Comparison of ENCODE assay signal across 15 cellular contexts in genomic region chr9:76510041-76510440, GRCh38.
"Had no signal": no experiment of that assay in that cellular context is flagged by ENCODE, and none has a peak within 500 bp of the region (broad histone marks: within the 10 kb centered on the region; RNA-seq: fewer than 3 reads in every experiment).

No MANE protein-coding gene starts in this region.

- H3K27ac ChIP-seq: dorsolateral prefrontal cortex, parathyroid adenoma, thyroid gland had no signal

- H3K9me3 ChIP-seq: thyroid gland had no signal

- H3K27me3 ChIP-seq: dorsolateral prefrontal cortex, thyroid gland had no signal

- H3K4me1 ChIP-seq: thyroid gland had no signal

- ATAC-seq: esophagus mucosa, left cardiac atrium had no signal

- H3K36me3 ChIP-seq: thyroid gland had no signal

- H3K4me3 ChIP-seq: dorsolateral prefrontal cortex, lung, thyroid gland had no signal

- DNase-seq: activated CD4-positive, alpha-beta T cell treated with anti-CD3 and anti-CD28 coated beads for 4 hours; activated naive CD4-positive, alpha-beta T cell treated with anti-CD3 and anti-CD28 coated beads for 36 hours; amniotic stem cell; cerebellar nuclear complex; dorsolateral prefrontal cortex; hypothalamus; left cardiac atrium; midbrain; retina; small intestine; T-helper 1 cell; thyroid gland had no signal
